15 cellular contexts compared by ENCODE assay signal in genomic region chr18:35782926-35783325, GRCh38.
DNase-seq lines count a peak whose midpoint lies in the region; ATAC-seq lines count a peak whose summit lies in the region.
"Had no signal": no experiment of that assay in that cellular context is flagged by ENCODE, and none has a peak within 500 bp of the region (broad histone marks: within the 10 kb centered on the region; RNA-seq: fewer than 3 reads in every experiment).

No MANE protein-coding gene starts in this region.

- no peaks in the 10 kb centered on the region for H3K27me3 Mint-ChIP-seq in activated naive CD4-positive, alpha-beta T cell treated with anti-CD3 and anti-CD28 coated beads, Interleukin-2, amount 10 ng/mL, durations not matched to agents 7 days and 5 days

- no peaks in the 10 kb centered on the region for H3K36me3 ChIP-seq in Karpas-422 (ENCODE audit: insufficient read depth, low read length)

- no peaks in the 10 kb centered on the region for H3K36me3 Mint-ChIP-seq in activated naive CD4-positive, alpha-beta T cell treated with anti-CD3 and anti-CD28 coated beads, Interleukin-2, amount 10 ng/mL, durations not matched to agents 7 days and 5 days

- H3K27ac Mint-ChIP-seq in activated naive CD4-positive, alpha-beta T cell treated with anti-CD3 and anti-CD28 coated beads, Interleukin-2, amount 10 ng/mL, durations not matched to agents 7 days and 5 days = no peak overlapping the region
- H3K27ac Mint-ChIP-seq: B cell; CD4-positive, alpha-beta T cell had no signal

- no peaks in the 10 kb centered on the region for H3K9me3 Mint-ChIP-seq in activated naive CD4-positive, alpha-beta T cell treated with anti-CD3 and anti-CD28 coated beads, Interleukin-2, amount 10 ng/mL, durations not matched to agents 7 days and 5 days
- H3K9me3 Mint-ChIP-seq: CD4-positive, alpha-beta T cell had no signal

- no peak overlapping the region for H3K4me3 Mint-ChIP-seq in activated naive CD4-positive, alpha-beta T cell treated with anti-CD3 and anti-CD28 coated beads, Interleukin-2, amount 10 ng/mL, durations not matched to agents 7 days and 5 days
- H3K4me3 Mint-ChIP-seq: B cell; CD4-positive, alpha-beta T cell had no signal

- peaks cover 21% of the 10 kb centered on the region for H3K4me1 ChIP-seq in Karpas-422 (ENCODE audit: low read length)

- H3K79me2 ChIP-seq in Karpas-422 (ENCODE audit: low read length) = no peaks in the 10 kb centered on the region

- H3K27me3 ChIP-seq in Karpas-422 (ENCODE audit: low read length) = no peaks in the 10 kb centered on the region

- H2AFZ ChIP-seq in Karpas-422 (ENCODE audit: low read length) = peak overlapping the region; percentile 23; the same call in 1 of the 2 replicates
- H2AFZ ChIP-seq: GM23248 had no signal

- no peak overlapping the region for H3K4me2 ChIP-seq in Karpas-422 (ENCODE audit: low read depth, low read length, poor library complexity, severe bottlenecking)

- H4K20me1 ChIP-seq in Karpas-422 (ENCODE audit: insufficient read depth, low read depth, low read length) = no peaks in the 10 kb centered on the region

- no peak overlapping the region for H3K27ac ChIP-seq in Karpas-422 (ENCODE audit: low read length)
- H3K27ac ChIP-seq: GM23248 had no signal

- CTCF ChIA-PET in activated naive CD4-positive, alpha-beta T cell treated with anti-CD3 and anti-CD28 coated beads, Interleukin-2, amount 10 ng/mL, durations not matched to agents 7 days and 5 days (lab: Charles Lee) = no interaction called here

- H3K4me1 Mint-ChIP-seq in activated naive CD4-positive, alpha-beta T cell treated with anti-CD3 and anti-CD28 coated beads, Interleukin-2, amount 10 ng/mL, durations not matched to agents 7 days and 5 days = no peaks in the 10 kb centered on the region

- H3K4me3 ChIP-seq in Karpas-422 (ENCODE audit: low read length) = no peak overlapping the region
- H3K4me3 ChIP-seq: GM12878, GM23248 had no signal

- H3K9ac ChIP-seq in Karpas-422 (ENCODE audit: low read length) = no peak overlapping the region
- H3K9ac ChIP-seq: GM23248 had no signal

- no peaks in the 10 kb centered on the region for H3K9me2 ChIP-seq in Karpas-422 (replicated peaks; ENCODE audit: insufficient read depth, low read length)

- no peaks in the 10 kb centered on the region for H3K9me3 ChIP-seq in Karpas-422 (ENCODE audit: low read length)

- peak; percentile 64 for ATAC-seq in esophagus mucosa
- ATAC-seq: GM12878 had no signal

- no peak for DNase-seq in Karpas-422
- peak; percentile 58 for DNase-seq in MV-4-11 (lab: John Stamatoyannopoulos, UW)
- peak; percentile 4 for DNase-seq in amniotic epithelial cell (ENCODE audit: low read depth)
- DNase-seq in NCI-H524 (lab: John Stamatoyannopoulos, UW) = no peak
- DNase-seq in KBM-7 = no peak
- no peak for DNase-seq in activated naive CD4-positive, alpha-beta T cell treated with anti-CD3 and anti-CD28 coated beads, Interleukin-2, amount 10 ng/mL, durations not matched to agents 7 days and 5 days
- DNase-seq: C1 segment of cervical spinal cord; Calu3; CD4-positive, alpha-beta T cell; DMS79; GM23248; H7 had no signal

- in situ Hi-C loops in KBM-7 (cut with MboI; ENCODE audit: low pct_unique_long_range_greater_than_20kb, low sequenced_read_pairs) = no loop called here

Comparison
In these comparisons a context has a peak if more than half of its experiments do, and no peak if none do; other contexts are left out.
1. DNase-seq: peak in MV-4-11 (single experiment) and amniotic epithelial cell (single experiment); none in Karpas-422 (single experiment), NCI-H524 (0 of 2), KBM-7 (single experiment) and activated naive CD4-positive, alpha-beta T cell treated with anti-CD3 and anti-CD28 coated beads, Interleukin-2, amount 10 ng/mL, durations not matched to agents 7 days and 5 days (single experiment).